17 cellular contexts compared by ENCODE assay signal in the genomic region with DNA sequence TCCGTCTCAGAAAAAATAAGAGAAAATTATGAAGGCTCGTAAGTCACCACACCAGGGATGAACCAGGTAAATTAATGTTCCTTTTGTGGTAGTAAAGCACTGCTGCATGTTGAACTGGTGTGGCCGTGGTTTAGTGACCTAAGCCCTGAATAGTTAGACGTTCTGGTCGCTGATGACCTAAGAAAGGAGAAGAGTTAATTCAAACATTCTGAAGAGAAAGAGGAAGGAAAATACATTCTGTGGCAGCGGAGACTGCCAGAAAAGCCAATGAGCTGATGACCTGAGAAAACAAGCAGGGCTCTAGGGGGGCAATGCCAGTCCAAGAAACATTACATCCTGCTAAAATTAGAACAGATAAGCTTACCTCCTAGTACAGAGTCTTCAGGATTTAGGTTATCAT.
"Had no signal": no experiment of that assay in that cellular context is flagged by ENCODE, and none has a peak within 500 bp of the region (broad histone marks: within the 10 kb centered on the region; RNA-seq: fewer than 3 reads in every experiment).

No MANE protein-coding gene starts in this region.

- H3K4me3 Mint-ChIP-seq: activated CD8-positive, alpha-beta T cell treated with anti-CD3 and anti-CD28 coated beads, Interleukin-2, amount 10 ng/mL, durations not matched to agents 7 days and 5 days; natural killer cell treated with Interleukin-12 subunit alpha and Interleukin-12 subunit beta and Interleukin-15 and Interleukin-18, amount 100 ng/mL, for 72 hours; stimulated activated naive CD8-positive, alpha-beta T cell treated with anti-CD3 and anti-CD28 coated beads, Interleukin-15, Interleukin-2, amounts not matched to agents 100 ng/mL and 50 ng/mL, for 24 hours; T-helper 2 cell treated with Interferon-gamma antibody and Interleukin-4, amounts not matched to agents 5 μg/mL and 100 μg/mL, for 36 hours had no signal

- H3K4me3 ChIP-seq: cardiac muscle cell, ovary, sigmoid colon, upper lobe of left lung had no signal

- ATAC-seq: activated CD8-positive, alpha-beta T cell treated with anti-CD3 and anti-CD28 coated beads, Interleukin-2, amount 10 ng/mL, durations not matched to agents 7 days and 5 days; foreskin keratinocyte; left cardiac atrium; natural killer cell treated with Interleukin-12 subunit alpha and Interleukin-12 subunit beta and Interleukin-15 and Interleukin-18, amount 100 ng/mL, for 72 hours had no signal

- H3K27me3 Mint-ChIP-seq: natural killer cell treated with Interleukin-12 subunit alpha and Interleukin-12 subunit beta and Interleukin-15 and Interleukin-18, amount 100 ng/mL, for 72 hours; stimulated activated naive CD8-positive, alpha-beta T cell treated with anti-CD3 and anti-CD28 coated beads, Interleukin-15, Interleukin-2, amounts not matched to agents 100 ng/mL and 50 ng/mL, for 24 hours had no signal

- DNase-seq: activated CD4-positive, alpha-beta T cell treated with anti-CD3 and anti-CD28 coated beads for 4 hours; activated CD8-positive, alpha-beta memory T cell treated with anti-CD3 and anti-CD28 coated beads, Interleukin-2, amount 50 U/mL, for 48 hours; activated CD8-positive, alpha-beta T cell treated with anti-CD3 and anti-CD28 coated beads, Interleukin-2, amount 10 ng/mL, durations not matched to agents 7 days and 5 days; activated naive CD4-positive, alpha-beta T cell treated with Interleukin-2 at 50 U/mL for 16 hours; foreskin keratinocyte; head of caudate nucleus; left cardiac atrium; mesenchymal stem cell; ovary; sigmoid colon; stimulated activated CD4-positive, alpha-beta T cell treated with anti-CD3 and anti-CD28 coated beads, Interleukin-12 subunit alpha, Interleukin-12 subunit beta, amount 100 ng/mL, for 4 hours; upper lobe of left lung; WERI-Rb-1 had no signal

- H3K27me3 ChIP-seq: cardiac muscle cell, foreskin keratinocyte, ovary, sigmoid colon, upper lobe of left lung had no signal

- H3K9me3 Mint-ChIP-seq: natural killer cell treated with Interleukin-12 subunit alpha and Interleukin-12 subunit beta and Interleukin-15 and Interleukin-18, amount 100 ng/mL, for 72 hours; stimulated activated naive CD8-positive, alpha-beta T cell treated with anti-CD3 and anti-CD28 coated beads, Interleukin-15, Interleukin-2, amounts not matched to agents 100 ng/mL and 50 ng/mL, for 24 hours; T-helper 2 cell treated with Interferon-gamma antibody and Interleukin-4, amounts not matched to agents 5 μg/mL and 100 μg/mL, for 36 hours had no signal

- H3K4me1 ChIP-seq: foreskin keratinocyte, sigmoid colon had no signal

- H3K27ac ChIP-seq: cardiac muscle cell, foreskin keratinocyte, ovary, sigmoid colon, upper lobe of left lung, WERI-Rb-1 had no signal

- H3K27ac Mint-ChIP-seq: activated CD8-positive, alpha-beta T cell treated with anti-CD3 and anti-CD28 coated beads, Interleukin-2, amount 10 ng/mL, durations not matched to agents 7 days and 5 days; natural killer cell treated with Interleukin-12 subunit alpha and Interleukin-12 subunit beta and Interleukin-15 and Interleukin-18, amount 100 ng/mL, for 72 hours; stimulated activated naive CD8-positive, alpha-beta T cell treated with anti-CD3 and anti-CD28 coated beads, Interleukin-15, Interleukin-2, amounts not matched to agents 100 ng/mL and 50 ng/mL, for 24 hours; T-helper 2 cell treated with Interferon-gamma antibody and Interleukin-4, amounts not matched to agents 5 μg/mL and 100 μg/mL, for 36 hours had no signal

- H3K36me3 ChIP-seq: ovary had no signal

- H3K9me3 ChIP-seq: ovary, sigmoid colon, upper lobe of left lung had no signal
